ENCODE assay signal across 17 cellular contexts in genomic region chr11:16412525-16413194, GRCh38. TPM values are rescaled to one million over a fixed set of nuclear protein-coding genes. Genes with fewer than 3 reads are reported as not detected.
DNase-seq lines count a peak whose midpoint lies in the region; ATAC-seq and TF ChIP-seq lines count a peak whose summit lies in the region.
"Had no signal": no experiment of that assay in that cellular context is flagged by ENCODE, and none has a peak within 500 bp of the region (broad histone marks: within the 10 kb centered on the region; RNA-seq: fewer than 3 reads in every experiment).

No MANE protein-coding gene starts in this region.

- POLR2A ChIA-PET in activated CD8-positive, alpha-beta T cell treated with anti-CD3 and anti-CD28 coated beads for 36 hours (lab: Charles Lee) = no interaction called here

- intact Hi-C loops in activated CD8-positive, alpha-beta T cell treated with anti-CD3 and anti-CD28 coated beads for 36 hours (cut with micrococcal nuclease) = no loop called here

- H3K27me3 ChIP-seq in GM06990 (replicated peaks; ENCODE audit: control insufficient read depth, insufficient read depth, low read length) = no peaks in the 10 kb centered on the region

- no peak overlapping the region for H3K4me3 Mint-ChIP-seq in activated CD8-positive, alpha-beta T cell treated with anti-CD3 and anti-CD28 coated beads for 36 hours
- H3K4me3 Mint-ChIP-seq: activated B cell treated with CpG ODN at 0.5 μM for 24 hours had no signal

- no peaks in the 10 kb centered on the region for H3K9me3 Mint-ChIP-seq in activated CD8-positive, alpha-beta T cell treated with anti-CD3 and anti-CD28 coated beads for 36 hours
- H3K9me3 Mint-ChIP-seq: activated B cell treated with CpG ODN at 0.5 μM for 24 hours had no signal

- TF ChIP-seq CTCF in GM06990 (IDR thresholded peaks at IDR 0.05; ENCODE audit: insufficient read depth, low read length, poor library complexity, severe bottlenecking) = no peak
- TF ChIP-seq CTCF in activated CD8-positive, alpha-beta T cell treated with anti-CD3 and anti-CD28 coated beads for 36 hours (IDR thresholded peaks at IDR 0.05) = no peak

- H3K27me3 Mint-ChIP-seq in activated CD8-positive, alpha-beta T cell treated with anti-CD3 and anti-CD28 coated beads for 36 hours = no peaks in the 10 kb centered on the region
- H3K27me3 Mint-ChIP-seq: activated B cell treated with CpG ODN at 0.5 μM for 24 hours had no signal

- ATAC-seq in GM19023 (IDR thresholded peaks at IDR 0.05; ENCODE audit: unreplicated experiment) = peak; percentile 82
- ATAC-seq in GM21723 (IDR thresholded peaks at IDR 0.05; ENCODE audit: unreplicated experiment) = peak; percentile 80
- ATAC-seq in HG03378 (IDR thresholded peaks at IDR 0.05; ENCODE audit: unreplicated experiment) = peak; percentile 90
- ATAC-seq in activated CD8-positive, alpha-beta T cell treated with anti-CD3 and anti-CD28 coated beads for 36 hours = no peak
- ATAC-seq: sciatic nerve had no signal

- no peak overlapping the region for H3K4me3 ChIP-seq in GM06990 (replicated peaks; ENCODE audit: low read depth, low read length)

- no peaks in the 10 kb centered on the region for H3K36me3 ChIP-seq in GM06990 (ENCODE audit: control insufficient read depth, insufficient read depth, low read length)

- CTCF ChIA-PET in activated CD8-positive, alpha-beta T cell treated with anti-CD3 and anti-CD28 coated beads for 36 hours (lab: Charles Lee) = no interaction called here

- DNase-seq in GM06990 (ENCODE audit: extremely low read depth, insufficient read length) (peak; percentile 18), SHP77 treated with DMSO at 0.1 percent for 48 hours (lab: John Stamatoyannopoulos, UW) (no peak), NCI-H1694 treated with DMSO at 0.1 percent for 48 hours (lab: John Stamatoyannopoulos, UW) (no peak), glomerular visceral epithelial cell (ENCODE audit: extremely low spot score) (no peak)
- DNase-seq in activated CD8-positive, alpha-beta T cell treated with anti-CD3 and anti-CD28 coated beads for 36 hours = no peak
- DNase-seq: activated B cell treated with CpG ODN at 0.5 μM for 24 hours; activated gamma-delta T cell; glutamatergic neuron; mesenchymal stem cell; NCI-H2107; NCI-H748 treated with DMSO at 0.1 percent for 48 hours; stimulated activated CD8-positive, alpha-beta memory T cell treated with anti-CD3 and anti-CD28 coated beads, Interleukin-4, amount 100 ng/mL, for 48 hours had no signal

- no peaks in the 10 kb centered on the region for H3K4me1 Mint-ChIP-seq in activated CD8-positive, alpha-beta T cell treated with anti-CD3 and anti-CD28 coated beads for 36 hours (ENCODE audit: low read depth)
- H3K4me1 Mint-ChIP-seq: activated B cell treated with CpG ODN at 0.5 μM for 24 hours had no signal

- H3K27ac Mint-ChIP-seq in activated CD8-positive, alpha-beta T cell treated with anti-CD3 and anti-CD28 coated beads for 36 hours = no peak overlapping the region
- H3K27ac Mint-ChIP-seq: activated B cell treated with CpG ODN at 0.5 μM for 24 hours had no signal

- H3K36me3 Mint-ChIP-seq in activated CD8-positive, alpha-beta T cell treated with anti-CD3 and anti-CD28 coated beads for 36 hours (ENCODE audit: low read depth) = no peaks in the 10 kb centered on the region

RNA-seq across cellular contexts. Expression of gene SOX6, which starts 56.3 kb away (rescaled TPM):
- under 1 TPM in 1 of 2 experiments, not detected in 1; 0.36 TPM for total RNA-seq in activated CD8-positive, alpha-beta T cell treated with anti-CD3 and anti-CD28 coated beads for 36 hours
- total RNA-seq: A172, activated B cell treated with CpG ODN at 0.5 μM for 24 hours had no signal
